In the genomic region with DNA sequence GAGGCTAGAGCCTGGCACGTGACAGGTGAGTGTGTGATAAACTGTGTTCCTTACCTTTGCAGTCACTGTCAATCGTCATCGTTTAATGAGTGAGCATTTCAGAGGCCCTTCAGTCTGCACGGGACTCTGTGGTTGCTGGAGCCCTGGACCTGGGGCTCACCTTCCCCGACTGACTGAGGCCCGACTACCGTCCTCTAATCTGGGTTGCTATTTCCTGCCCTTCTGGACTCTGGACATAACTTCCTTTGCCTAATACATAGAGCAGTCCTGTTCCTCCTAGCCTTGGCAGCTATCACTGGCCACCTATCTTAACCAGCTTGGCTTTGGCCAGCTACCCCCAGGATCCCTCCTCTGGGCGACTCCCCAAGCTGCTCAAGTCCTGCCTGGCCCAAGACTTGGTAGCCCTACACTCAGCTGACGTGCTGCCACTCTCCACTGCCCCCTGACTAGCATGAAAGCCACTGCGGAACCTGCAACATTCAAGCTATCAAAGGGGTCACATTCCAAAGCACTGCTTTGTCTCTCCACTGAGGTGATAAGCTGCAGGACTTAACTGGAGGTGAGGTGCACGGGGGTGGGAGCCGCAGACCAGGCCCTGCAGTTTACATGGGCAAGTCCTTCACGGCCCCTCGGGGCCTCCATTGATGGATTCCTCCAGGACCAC, we compare ENCODE assay signal across 21 cellular contexts. TPM values are rescaled to one million over a fixed set of nuclear protein-coding genes. Genes with fewer than 3 reads are reported as not detected.
DNase-seq lines count a peak whose midpoint lies in the region; ATAC-seq and TF ChIP-seq lines count a peak whose summit lies in the region.
"Had no signal": no experiment of that assay in that cellular context is flagged by ENCODE, and none has a peak within 500 bp of the region (broad histone marks: within the 10 kb centered on the region; RNA-seq: fewer than 3 reads in every experiment).

No MANE protein-coding gene starts in this region.

- peak overlapping the region; percentile 66; the same call in 1 of the 2 replicates for H2AFZ ChIP-seq in GM23338

- H3K27me3 ChIP-seq in GM23338 (ENCODE audit: insufficient read depth) (no peaks in the 10 kb centered on the region), WERI-Rb-1 (ENCODE audit: insufficient read depth, low read depth, severe bottlenecking) (peaks cover 23% of the 10 kb centered on the region)

- peak overlapping the region; percentile 48; the same call in 1 of the 2 replicates for H3K4me2 ChIP-seq in GM23338

- no peaks in the 10 kb centered on the region for H3K9me3 ChIP-seq in WERI-Rb-1 (ENCODE audit: severe bottlenecking)

- H3K27ac ChIP-seq in GM23338 (ENCODE audit: low read depth) (no peak overlapping the region), WERI-Rb-1 (no peak overlapping the region)
- H3K27ac ChIP-seq: C4-2B, GM23248 had no signal

- H3K27me3 Mint-ChIP-seq in GM23338 (ENCODE audit: insufficient read depth, low read depth, poor library complexity) (peaks cover 32% of the 10 kb centered on the region), progenitor cell of endocrine pancreas (peaks cover 53% of the 10 kb centered on the region)

- H3K4me3 ChIP-seq in GM23338 (no peak overlapping the region), WERI-Rb-1 (ENCODE audit: low read depth, low read length) (no peak overlapping the region)
- H3K4me3 ChIP-seq: GM23248, K562 had no signal

- peaks cover 24% of the 10 kb centered on the region for H3K4me1 ChIP-seq in GM23338 (ENCODE audit: insufficient read depth)

- H3K36me3 ChIP-seq in GM23338 (ENCODE audit: insufficient read depth): no peaks in the 10 kb centered on the region
- no peaks in the 10 kb centered on the region for H3K36me3 ChIP-seq in WERI-Rb-1

- DNase-seq in GM23338 (ENCODE audit: low spot score) (peak; percentile 75), WERI-Rb-1 (no peak), left ventricle myocardium superior (no peak), progenitor cell of endocrine pancreas (ENCODE audit: low spot score, unreplicated experiment) (no peak), nucleus accumbens (lab: John Stamatoyannopoulos, UW) (no peak)
- no peak for DNase-seq in activated T-cell treated with anti-CD3 and anti-CD28 coated beads, Interleukin-2, amount 50 U/mL, for 48 hours
- DNase-seq: activated CD4-positive, alpha-beta T cell treated with anti-CD3 and anti-CD28 coated beads for 1 hour; amygdala; foreskin melanocyte; GDM1; GM23248; NCI-H1436; NCI-H510A; retina; stimulated activated CD4-positive, alpha-beta T cell treated with anti-CD3 and anti-CD28 coated beads, Interleukin-4, amount 100 ng/mL, for 24 hours; T-helper 1 cell had no signal

- H3K36me3 Mint-ChIP-seq in GM23338 (ENCODE audit: low read depth) (peaks cover 10% of the 10 kb centered on the region), progenitor cell of endocrine pancreas (ENCODE audit: insufficient read depth) (no peaks in the 10 kb centered on the region)

- TF ChIP-seq CTCF in GM23338 (conservative IDR thresholded peaks at IDR 0.05; ENCODE audit: low read depth in 2 of 2): peak; percentile 45
- TF ChIP-seq CTCF in WERI-Rb-1 (IDR thresholded peaks at IDR 0.05; ENCODE audit: low read depth, low read length): peak; percentile 34; the same call in 1 of the 2 replicates
- TF ChIP-seq CTCF in progenitor cell of endocrine pancreas (IDR thresholded peaks at IDR 0.05; ENCODE audit: unreplicated experiment): peak; percentile 34

- H3F3A ChIP-seq in GM23338 (replicated peaks; ENCODE audit: low read depth): peaks cover 2% of the 10 kb centered on the region; the same call in 1 of the 2 replicates

- H3K4me1 Mint-ChIP-seq in GM23338 (peaks cover 56% of the 10 kb centered on the region), progenitor cell of endocrine pancreas (ENCODE audit: low read depth) (peaks cover 16% of the 10 kb centered on the region)

- H3K27ac Mint-ChIP-seq in GM23338 (no peak overlapping the region), progenitor cell of endocrine pancreas (no peak overlapping the region)

- 0 out of 2 replicates have a peak, but pooled peaks cover 4% of the 10 kb centered on the region for H3K9me2 ChIP-seq in GM23338 (ENCODE audit: insufficient read depth)

- H3K9me3 Mint-ChIP-seq in GM23338: peaks cover 16% of the 10 kb centered on the region
- H3K9me3 Mint-ChIP-seq in progenitor cell of endocrine pancreas (ENCODE audit: low read depth): no peaks in the 10 kb centered on the region

- ATAC-seq in GM23338 (peak; percentile 81), left ventricle myocardium superior (peak; percentile 5), esophagus mucosa (no peak), GM21528 (IDR thresholded peaks at IDR 0.05; ENCODE audit: low FRiP score, unreplicated experiment) (no peak)
- ATAC-seq: K562 had no signal

- no peaks in the 10 kb centered on the region for H4K20me1 ChIP-seq in GM23338 (replicated peaks; ENCODE audit: insufficient read depth)

- no peak overlapping the region for H3K4me3 Mint-ChIP-seq in GM23338
- no peak overlapping the region for H3K4me3 Mint-ChIP-seq in progenitor cell of endocrine pancreas (ENCODE audit: low read depth)

- intact Hi-C loops in left ventricle myocardium superior (cut with micrococcal nuclease): loop anchor here (10.0 kb wide), 1 partner anchor 73 kb away; no protein-coding TSS in a partner anchor

- H3K79me2 ChIP-seq in GM23338 (replicated peaks; ENCODE audit: insufficient read depth): no peaks in the 10 kb centered on the region

TF ChIP-seq in GM23338, 12 proteins besides CTCF, POLR2A, EP300 and RAD21 (continues in another document):
- TF ChIP-seq, protein P1, sequence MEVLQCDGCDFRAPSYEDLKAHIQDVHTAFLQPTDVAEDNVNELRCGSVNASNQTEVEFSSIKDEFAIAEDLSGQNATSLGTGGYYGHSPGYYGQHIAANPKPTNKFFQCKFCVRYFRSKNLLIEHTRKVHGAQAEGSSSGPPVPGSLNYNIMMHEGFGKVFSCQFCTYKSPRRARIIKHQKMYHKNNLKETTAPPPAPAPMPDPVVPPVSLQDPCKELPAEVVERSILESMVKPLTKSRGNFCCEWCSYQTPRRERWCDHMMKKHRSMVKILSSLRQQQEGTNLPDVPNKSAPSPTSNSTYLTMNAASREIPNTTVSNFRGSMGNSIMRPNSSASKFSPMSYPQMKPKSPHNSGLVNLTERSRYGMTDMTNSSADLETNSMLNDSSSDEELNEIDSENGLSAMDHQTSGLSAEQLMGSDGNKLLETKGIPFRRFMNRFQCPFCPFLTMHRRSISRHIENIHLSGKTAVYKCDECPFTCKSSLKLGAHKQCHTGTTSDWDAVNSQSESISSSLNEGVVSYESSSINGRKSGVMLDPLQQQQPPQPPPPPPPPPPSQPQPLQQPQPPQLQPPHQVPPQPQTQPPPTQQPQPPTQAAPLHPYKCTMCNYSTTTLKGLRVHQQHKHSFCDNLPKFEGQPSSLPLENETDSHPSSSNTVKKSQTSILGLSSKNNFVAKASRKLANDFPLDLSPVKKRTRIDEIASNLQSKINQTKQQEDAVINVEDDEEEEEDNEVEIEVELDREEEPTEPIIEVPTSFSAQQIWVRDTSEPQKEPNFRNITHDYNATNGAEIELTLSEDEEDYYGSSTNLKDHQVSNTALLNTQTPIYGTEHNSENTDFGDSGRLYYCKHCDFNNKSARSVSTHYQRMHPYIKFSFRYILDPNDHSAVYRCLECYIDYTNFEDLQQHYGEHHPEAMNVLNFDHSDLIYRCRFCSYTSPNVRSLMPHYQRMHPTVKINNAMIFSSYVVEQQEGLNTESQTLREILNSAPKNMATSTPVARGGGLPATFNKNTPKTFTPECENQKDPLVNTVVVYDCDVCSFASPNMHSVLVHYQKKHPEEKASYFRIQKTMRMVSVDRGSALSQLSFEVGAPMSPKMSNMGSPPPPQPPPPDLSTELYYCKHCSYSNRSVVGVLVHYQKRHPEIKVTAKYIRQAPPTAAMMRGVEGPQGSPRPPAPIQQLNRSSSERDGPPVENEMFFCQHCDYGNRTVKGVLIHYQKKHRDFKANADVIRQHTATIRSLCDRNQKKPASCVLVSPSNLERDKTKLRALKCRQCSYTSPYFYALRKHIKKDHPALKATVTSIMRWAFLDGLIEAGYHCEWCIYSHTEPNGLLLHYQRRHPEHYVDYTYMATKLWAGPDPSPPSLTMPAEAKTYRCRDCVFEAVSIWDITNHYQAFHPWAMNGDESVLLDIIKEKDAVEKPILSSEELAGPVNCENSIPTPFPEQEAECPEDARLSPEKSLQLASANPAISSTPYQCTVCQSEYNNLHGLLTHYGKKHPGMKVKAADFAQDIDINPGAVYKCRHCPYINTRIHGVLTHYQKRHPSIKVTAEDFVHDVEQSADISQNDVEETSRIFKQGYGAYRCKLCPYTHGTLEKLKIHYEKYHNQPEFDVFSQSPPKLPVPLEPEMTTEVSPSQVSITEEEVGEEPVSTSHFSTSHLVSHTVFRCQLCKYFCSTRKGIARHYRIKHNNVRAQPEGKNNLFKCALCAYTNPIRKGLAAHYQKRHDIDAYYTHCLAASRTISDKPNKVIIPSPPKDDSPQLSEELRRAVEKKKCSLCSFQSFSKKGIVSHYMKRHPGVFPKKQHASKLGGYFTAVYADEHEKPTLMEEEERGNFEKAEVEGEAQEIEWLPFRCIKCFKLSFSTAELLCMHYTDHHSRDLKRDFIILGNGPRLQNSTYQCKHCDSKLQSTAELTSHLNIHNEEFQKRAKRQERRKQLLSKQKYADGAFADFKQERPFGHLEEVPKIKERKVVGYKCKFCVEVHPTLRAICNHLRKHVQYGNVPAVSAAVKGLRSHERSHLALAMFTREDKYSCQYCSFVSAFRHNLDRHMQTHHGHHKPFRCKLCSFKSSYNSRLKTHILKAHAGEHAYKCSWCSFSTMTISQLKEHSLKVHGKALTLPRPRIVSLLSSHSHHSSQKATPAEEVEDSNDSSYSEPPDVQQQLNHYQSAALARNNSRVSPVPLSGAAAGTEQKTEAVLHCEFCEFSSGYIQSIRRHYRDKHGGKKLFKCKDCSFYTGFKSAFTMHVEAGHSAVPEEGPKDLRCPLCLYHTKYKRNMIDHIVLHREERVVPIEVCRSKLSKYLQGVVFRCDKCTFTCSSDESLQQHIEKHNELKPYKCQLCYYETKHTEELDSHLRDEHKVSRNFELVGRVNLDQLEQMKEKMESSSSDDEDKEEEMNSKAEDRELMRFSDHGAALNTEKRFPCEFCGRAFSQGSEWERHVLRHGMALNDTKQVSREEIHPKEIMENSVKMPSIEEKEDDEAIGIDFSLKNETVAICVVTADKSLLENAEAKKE (CRISPR knock-in tag; IDR thresholded peaks at IDR 0.05): peak; percentile 6; the same call in 1 of the 2 replicates

RNA-seq across cellular contexts. Expression of a gene that starts 11.1 kb away (rescaled TPM):
- total RNA-seq in GM23338 (2014; rRNA removed; shearing (Covaris generic)): 21.4 and 26.9 TPM in 2 replicates
- polyA plus RNA-seq in GM23338 (2016; fragmentation: Nextera tagmentation; extraction: Ambion mirVana): 17.4 and 22.4 TPM in 2 replicates
- total RNA-seq in left ventricle myocardium superior (3.2 TPM), progenitor cell of endocrine pancreas (49.9 and 52.0 TPM in 2 replicates), esophagus mucosa (7.8 TPM)
- polyA plus RNA-seq: GM23248, K562 had no signal

RNA-seq across cellular contexts. Expression of a gene that starts 25.8 kb away (rescaled TPM):
- 57.4 and 59.6 TPM in 2 replicates for total RNA-seq in GM23338 (2014; rRNA removed; shearing (Covaris generic))
- 160 and 178 TPM in 2 replicates for polyA plus RNA-seq in GM23338 (2016; fragmentation: Nextera tagmentation; extraction: Ambion mirVana)
- total RNA-seq in left ventricle myocardium superior (101 TPM), progenitor cell of endocrine pancreas (68.6 and 71.4 TPM in 2 replicates), esophagus mucosa (103 TPM)

RNA-seq across cellular contexts. Expression of a gene that starts 35.2 kb away (rescaled TPM):
- total RNA-seq in GM23338 (2014; rRNA removed; shearing (Covaris generic)): not detected in 2 replicates
- not detected in 2 replicates for polyA plus RNA-seq in GM23338 (2016; fragmentation: Nextera tagmentation; extraction: Ambion mirVana)
- not detected for total RNA-seq in left ventricle myocardium superior
- not detected in 2 replicates for total RNA-seq in progenitor cell of endocrine pancreas
- not detected for total RNA-seq in esophagus mucosa
- total RNA-seq: GM23248, K562, kidney epithelial cell had no signal
- polyA plus RNA-seq: GM23248, K562 had no signal

Comparison
In these comparisons a context has a peak if more than half of its experiments do, and no peak if none do; other contexts are left out.
1. ATAC-seq: peak in GM23338 (single experiment) and left ventricle myocardium superior (single experiment); none in esophagus mucosa (single experiment) and GM21528 (single experiment).
2. Peak in every context shown above with its lines, with median percentiles within 50 percentile points of each other: CTCF ChIP-seq.